In genomic region chr5:73170522-73170921, GRCh38 we compare ENCODE assay signal across 11 cellular contexts. TPM values are rescaled to one million over a fixed set of nuclear protein-coding genes. Genes with fewer than 3 reads are reported as not detected.
DNase-seq lines count a peak whose midpoint lies in the region; ATAC-seq and TF ChIP-seq lines count a peak whose summit lies in the region.
"Had no signal": no experiment of that assay in that cellular context is flagged by ENCODE, and none has a peak within 500 bp of the region (broad histone marks: within the 10 kb centered on the region; RNA-seq: fewer than 3 reads in every experiment).

No MANE protein-coding gene starts in this region.

- dilution Hi-C loops in mammary epithelial cell (cut with HindIII; ENCODE audit: low sequenced_read_pairs) = loop anchor here (10.0 kb wide), 2 partner anchors 56 to 84 kb away; no protein-coding TSS in a partner anchor

- intact Hi-C loops in mammary epithelial cell (cut with micrococcal nuclease) = no loop called here
- intact Hi-C loops in left cardiac atrium (cut with DNase I) = no loop called here

- no peaks in the 10 kb centered on the region for H3K79me2 ChIP-seq in mammary epithelial cell (ENCODE audit: insufficient read depth, low read length)

- TF ChIP-seq CTCF in mammary epithelial cell (conservative IDR thresholded peaks at IDR 0.05 in 1 of 2, IDR thresholded peaks at IDR 0.05 in 1 of 2; ENCODE audit: extremely low read depth in 1 of 2, insufficient read depth in 1 of 2, low read depth in 1 of 2, low read length in 2 of 2) = peak; percentile 61 to 66

- in situ Hi-C loops in mammary epithelial cell (cut with MboI; ENCODE audit: low sequenced_read_pairs in 2 of 2) = no loop called here

- no peak overlapping the region for H2AFZ ChIP-seq in mammary epithelial cell (ENCODE audit: low read depth, low read length)

- no peaks in the 10 kb centered on the region for H4K20me1 ChIP-seq in mammary epithelial cell (ENCODE audit: insufficient read depth, low read length)

- no peak overlapping the region for H3K9ac ChIP-seq in mammary epithelial cell (ENCODE audit: insufficient read depth, low read length)

- CTCF ChIA-PET in mammary epithelial cell (lab: Charles Lee; ENCODE audit: low non-redundant PET) = no interaction called here

- peaks cover 4% of the 10 kb centered on the region for H3K4me1 ChIP-seq in mammary epithelial cell (ENCODE audit: insufficient read depth, low read length)
- H3K4me1 ChIP-seq: A549 had no signal

- H3K4me3 ChIP-seq in mammary epithelial cell (replicated peaks in 1 of 3; ENCODE audit: insufficient read depth in 1 of 3, low read depth in 2 of 3, low read length in 3 of 3) = no peak overlapping the region
- H3K4me3 ChIP-seq: A549 had no signal

- no peaks in the 10 kb centered on the region for H3K36me3 ChIP-seq in mammary epithelial cell (ENCODE audit: insufficient read depth, low read length)

- DNase-seq in NCI-H1694 (lab: John Stamatoyannopoulos, UW) (peak; percentile 2), NCI-H1694 treated with DMSO at 0.1 percent for 48 hours (lab: John Stamatoyannopoulos, UW) (no peak), Kasumi-1 (lab: John Stamatoyannopoulos, UW) (peak; percentile 54 to 58), mammary epithelial cell (no peak), midbrain (lab: John Stamatoyannopoulos, UW) (peak; percentile 12), foreskin melanocyte (no peak), left cardiac atrium (no peak)

- H3K9me3 ChIP-seq in mammary epithelial cell (replicated peaks; ENCODE audit: insufficient read depth, low read length) = no peaks in the 10 kb centered on the region

- no TSS peak for BruUV-seq in mammary epithelial cell (replicated peaks; lab: Mats Ljungman, UMichigan)

- ATAC-seq in GM21526 (IDR thresholded peaks at IDR 0.05; ENCODE audit: low FRiP score, unreplicated experiment) (no peak), left cardiac atrium (no peak)
- ATAC-seq: A549; naive thymus-derived CD8-positive, alpha-beta T cell had no signal

- no peak overlapping the region for H3K27ac ChIP-seq in mammary epithelial cell (ENCODE audit: insufficient read depth, low read depth, low read length)
- H3K27ac ChIP-seq: A549 had no signal

- H3K27me3 ChIP-seq in mammary epithelial cell (ENCODE audit: insufficient read depth, low read length) = peaks cover 8% of the 10 kb centered on the region

- H3K4me2 ChIP-seq in mammary epithelial cell (ENCODE audit: insufficient read depth, low read depth, low read length) = no peak overlapping the region
- H3K4me2 ChIP-seq: A549 had no signal

RNA-seq across cellular contexts. Expression of gene TMEM174, which starts 2.5 kb away (rescaled TPM):
- total RNA-seq in mammary epithelial cell = not detected
- polyA plus RNA-seq in mammary epithelial cell = not detected
- not detected for polyA minus RNA-seq in mammary epithelial cell
- not detected for total RNA-seq in left cardiac atrium
- total RNA-seq: naive thymus-derived CD8-positive, alpha-beta T cell; urinary bladder had no signal
- polyA plus RNA-seq: A549; naive thymus-derived CD8-positive, alpha-beta T cell; urinary bladder had no signal

RNA-seq across cellular contexts. Expression of gene TMEM171, which starts 50.1 kb away (rescaled TPM):
- 1 to 10 TPM in 1 of 2 donors, under 1 TPM in 1; 0.83 to 2.6 TPM for total RNA-seq in mammary epithelial cell
- 6.0 TPM for polyA plus RNA-seq in mammary epithelial cell
- polyA minus RNA-seq in mammary epithelial cell = 2.7 TPM
- under 1 TPM in 1 of 2 donors, not detected in 1; 0.21 TPM for total RNA-seq in left cardiac atrium
- total RNA-seq: naive thymus-derived CD8-positive, alpha-beta T cell; urinary bladder had no signal

Comparison
In these comparisons a context has a peak if more than half of its experiments do, and no peak if none do; other contexts are left out.
1. DNase-seq: peak in NCI-H1694 (single experiment), Kasumi-1 (2 of 2) and midbrain (single experiment); none in NCI-H1694 treated with DMSO at 0.1 percent for 48 hours (single experiment), mammary epithelial cell (single experiment), foreskin melanocyte (single experiment) and left cardiac atrium (single experiment).